ENCODE assay signal across 1 cellular context in genomic region chrX:134930501-134930900, GRCh38.
TF ChIP-seq lines count a peak whose summit lies in the region.

No MANE protein-coding gene starts in this region.

TF ChIP-seq in K562, 482 proteins besides CTCF, POLR2A, EP300 and RAD21 (continued from another document):
- TF ChIP-seq, protein P1, sequence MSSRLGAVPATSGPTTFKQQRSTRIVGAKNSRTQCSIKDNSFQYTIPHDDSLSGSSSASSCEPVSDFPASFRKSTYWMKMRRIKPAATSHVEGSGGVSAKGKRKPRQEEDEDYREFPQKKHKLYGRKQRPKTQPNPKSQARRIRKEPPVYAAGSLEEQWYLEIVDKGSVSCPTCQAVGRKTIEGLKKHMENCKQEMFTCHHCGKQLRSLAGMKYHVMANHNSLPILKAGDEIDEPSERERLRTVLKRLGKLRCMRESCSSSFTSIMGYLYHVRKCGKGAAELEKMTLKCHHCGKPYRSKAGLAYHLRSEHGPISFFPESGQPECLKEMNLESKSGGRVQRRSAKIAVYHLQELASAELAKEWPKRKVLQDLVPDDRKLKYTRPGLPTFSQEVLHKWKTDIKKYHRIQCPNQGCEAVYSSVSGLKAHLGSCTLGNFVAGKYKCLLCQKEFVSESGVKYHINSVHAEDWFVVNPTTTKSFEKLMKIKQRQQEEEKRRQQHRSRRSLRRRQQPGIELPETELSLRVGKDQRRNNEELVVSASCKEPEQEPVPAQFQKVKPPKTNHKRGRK (tag; IDR thresholded peaks at IDR 0.05): peak; percentile 41; the same call in 1 of the 2 replicates
- TF ChIP-seq GABPA (tag; conservative IDR thresholded peaks at IDR 0.05; ENCODE audit: low read depth): 0 out of 2 replicates have a peak, but pooled peaks have one; percentile 0
